18 cellular contexts compared by ENCODE assay signal in genomic region chr13:37442996-37443395, GRCh38.
"Had no signal": no experiment of that assay in that cellular context is flagged by ENCODE, and none has a peak within 500 bp of the region (broad histone marks: within the 10 kb centered on the region; RNA-seq: fewer than 3 reads in every experiment).

No MANE protein-coding gene starts in this region.

- H3K36me3 ChIP-seq: esophagus muscularis mucosa, gastrocnemius medialis, heart right ventricle, lower lobe of right lung, ovary, SJSA1, tibial nerve had no signal

- H3K4me1 ChIP-seq: esophagus muscularis mucosa, gastrocnemius medialis, heart right ventricle, lower lobe of right lung, SJSA1, tibial nerve had no signal

- H3K9me3 ChIP-seq: esophagus muscularis mucosa, gastrocnemius medialis, lower lobe of right lung, ovary, SJSA1 had no signal

- ATAC-seq: activated CD8-positive, alpha-beta T cell treated with anti-CD3 and anti-CD28 coated beads, Interleukin-2, amount 10 ng/mL, durations not matched to agents 7 days and 5 days; activated naive CD4-positive, alpha-beta T cell treated with anti-CD3 and anti-CD28 coated beads, Interleukin-2, amount 50 U/mL, for 72 hours; gastrocnemius medialis; heart right ventricle; left colon; lower lobe of right lung; stimulated activated naive B cell treated with anti-CD40 and anti-IgM and Interleukin-4, amounts not matched to agents 10 μg/mL and 1 μg/mL and 100 μg/mL, for 72 hours had no signal

- H3K27ac ChIP-seq: esophagus muscularis mucosa, gastrocnemius medialis, heart right ventricle, lower lobe of right lung, ovary, SJSA1, tibial nerve had no signal

- DNase-seq: activated B cell treated with CpG ODN at 0.5 μM for 24 hours; activated CD4-positive, alpha-beta T cell treated with anti-CD3 and anti-CD28 coated beads for 48 hours; activated CD8-positive, alpha-beta memory T cell treated with anti-CD3 and anti-CD28 coated beads, Interleukin-2, amount 50 U/mL, for 4 hours; activated CD8-positive, alpha-beta T cell treated with anti-CD3 and anti-CD28 coated beads, Interleukin-2, amount 10 ng/mL, durations not matched to agents 7 days and 5 days; activated effector memory CD4-positive, alpha-beta T cell treated with anti-CD3 and anti-CD28 coated beads, Interleukin-2, amount 50 U/mL, for 16 hours; activated T-cell treated with anti-CD3 and anti-CD28 coated beads, Interleukin-2, amount 50 U/mL, for 48 hours; gastrocnemius medialis; heart right ventricle; left colon; lower lobe of right lung; ovary; stimulated activated CD4-positive, alpha-beta T cell treated with anti-CD3 and anti-CD28 coated beads, Interleukin-4, amount 100 ng/mL, for 1 hour; stimulated activated naive B cell treated with anti-CD40 and anti-IgM and Interleukin-4, amounts not matched to agents 10 μg/mL and 1 μg/mL and 100 μg/mL, for 72 hours; T-helper 2 cell had no signal

- H3K27me3 ChIP-seq: esophagus muscularis mucosa, gastrocnemius medialis, heart right ventricle, ovary, SJSA1, tibial nerve had no signal

- H3K4me3 ChIP-seq: esophagus muscularis mucosa, gastrocnemius medialis, heart right ventricle, lower lobe of right lung, ovary, SJSA1, tibial nerve had no signal
